8 cellular contexts compared by ENCODE assay signal in genomic region chr4:155675709-155676429, GRCh38. TPM values are rescaled to one million over a fixed set of nuclear protein-coding genes. Genes with fewer than 3 reads are reported as not detected.
DNase-seq lines count a peak whose midpoint lies in the region; ATAC-seq and TF ChIP-seq lines count a peak whose summit lies in the region.

No MANE protein-coding gene starts in this region.

- no peak overlapping the region for H3K14ac ChIP-seq in mesenchymal stem cell (ENCODE audit: low read length in 2 of 2)

- H3K4me2 ChIP-seq in PC-3 (ENCODE audit: low read length) (0 out of 2 replicates have a peak overlapping the region, but pooled peaks have one; percentile 6), mesenchymal stem cell (ENCODE audit: low read length, poor library complexity, severe bottlenecking) (no peak overlapping the region)

- H2BK120ac ChIP-seq in mesenchymal stem cell (ENCODE audit: low read depth, low read length), result no peak overlapping the region

- CTCF ChIA-PET in PC-3 (lab: Charles Lee), result no interaction called here

- ATAC-seq in HG02642 (IDR thresholded peaks at IDR 0.05; ENCODE audit: poor library complexity, unreplicated experiment) (peak; percentile 90), PC-3 (no peak)

- peak overlapping the region; percentile 23; the same call in 1 of the 2 replicates for H3K27ac ChIP-seq in PC-3 (ENCODE audit: low read length)
- no peak overlapping the region for H3K27ac ChIP-seq in mesenchymal stem cell (ENCODE audit: low read length, poor library complexity, severe bottlenecking)
- H3K27ac ChIP-seq in WERI-Rb-1, result no peak overlapping the region
- H3K27ac ChIP-seq in adrenal gland, result no peak overlapping the region

- H3K36me3 Mint-ChIP-seq in progenitor cell of endocrine pancreas (ENCODE audit: insufficient read depth), result peaks cover 2% of the 10 kb centered on the region

- DNase-seq in GDM1 (lab: John Stamatoyannopoulos, UW) (peak; percentile 65), PC-3 (peak; percentile 46), mesenchymal stem cell (peak; percentile 50), WERI-Rb-1 (no peak), SHP77 (lab: John Stamatoyannopoulos, UW) (no peak), progenitor cell of endocrine pancreas (ENCODE audit: low spot score, unreplicated experiment) (no peak), adrenal gland (no peak)

- 19% methylated on average over 1 of the region's 2 CpGs for WGBS in mesenchymal stem cell
- 12 to 25% (median 22%) methylated on average over 2 of the region's 2 CpGs for WGBS in adrenal gland, 4 donors

- H3K4me3 ChIP-seq in PC-3 (ENCODE audit: low read length) (no peak overlapping the region), mesenchymal stem cell (ENCODE audit: insufficient read depth in 1 of 2, low read depth in 1 of 2, low read length in 2 of 2) (no peak overlapping the region), WERI-Rb-1 (ENCODE audit: low read depth, low read length) (no peak overlapping the region), adrenal gland (no peak overlapping the region)

- H3K23ac ChIP-seq in mesenchymal stem cell (ENCODE audit: low read length in 2 of 2), result no peak overlapping the region

- H3K27me3 ChIP-seq in PC-3 (ENCODE audit: low read length) (no peaks in the 10 kb centered on the region), mesenchymal stem cell (ENCODE audit: control insufficient read depth in 1 of 2, insufficient read depth in 1 of 2, low read length in 2 of 2) (no peaks in the 10 kb centered on the region), WERI-Rb-1 (ENCODE audit: insufficient read depth, low read depth, severe bottlenecking) (no peaks in the 10 kb centered on the region), adrenal gland (no peaks in the 10 kb centered on the region)

- BruUV-seq in PC-3 (replicated peaks; lab: Mats Ljungman, UMichigan), result no TSS peak

- H3K18ac ChIP-seq in mesenchymal stem cell (ENCODE audit: low read depth in 1 of 2, low read length in 2 of 2), result no peak overlapping the region

- H3K4me1 ChIP-seq in PC-3 (ENCODE audit: insufficient read depth, low read length) (peaks cover 48% of the 10 kb centered on the region), mesenchymal stem cell (ENCODE audit: control insufficient read depth, insufficient read depth, low read depth, low read length) (no peaks in the 10 kb centered on the region), adrenal gland (replicated peaks in 1 of 2) (peaks cover 3 to 4% of the 10 kb centered on the region in 2 donors)

- H3F3A ChIP-seq in PC-3 (ENCODE audit: low read length, unreplicated experiment), result no peaks in the 10 kb centered on the region

- H3K9me3 ChIP-seq in PC-3 (ENCODE audit: low read length), result no peaks in the 10 kb centered on the region
- no peaks in the 10 kb centered on the region for H3K9me3 ChIP-seq in mesenchymal stem cell (ENCODE audit: control insufficient read depth, low read length)
- H3K9me3 ChIP-seq in WERI-Rb-1 (ENCODE audit: severe bottlenecking), result no peaks in the 10 kb centered on the region
- no peaks in the 10 kb centered on the region for H3K9me3 ChIP-seq in adrenal gland (replicated peaks in 1 of 3)

- H3K4me1 Mint-ChIP-seq in progenitor cell of endocrine pancreas (ENCODE audit: low read depth), result peaks cover 13% of the 10 kb centered on the region

- H3K27ac Mint-ChIP-seq in progenitor cell of endocrine pancreas, result no peak overlapping the region

- no peak for TF ChIP-seq CTCF in PC-3 (conservative IDR thresholded peaks at IDR 0.05; ENCODE audit: low read depth, low read length)
- TF ChIP-seq CTCF in WERI-Rb-1 (IDR thresholded peaks at IDR 0.05; ENCODE audit: low read depth, low read length), result no peak
- no peak for TF ChIP-seq CTCF in progenitor cell of endocrine pancreas (IDR thresholded peaks at IDR 0.05; ENCODE audit: unreplicated experiment)
- no peak for TF ChIP-seq CTCF in adrenal gland (IDR thresholded peaks at IDR 0.05)

- H3K9ac ChIP-seq in PC-3 (ENCODE audit: low read length) (no peak overlapping the region), mesenchymal stem cell (ENCODE audit: low read length) (no peak overlapping the region)

- H3K4me3 Mint-ChIP-seq in progenitor cell of endocrine pancreas (ENCODE audit: low read depth), result no peak overlapping the region

- H3K9me3 Mint-ChIP-seq in progenitor cell of endocrine pancreas (ENCODE audit: low read depth), result no peaks in the 10 kb centered on the region

- H3K79me1 ChIP-seq in mesenchymal stem cell (replicated peaks; ENCODE audit: low read length, poor library complexity, severe bottlenecking), result peaks cover 2% of the 10 kb centered on the region

- H2BK15ac ChIP-seq in mesenchymal stem cell (ENCODE audit: low read depth, poor library complexity, severe bottlenecking), result no peak overlapping the region

- H3K36me3 ChIP-seq in PC-3 (ENCODE audit: low read depth, low read length) (no peaks in the 10 kb centered on the region), mesenchymal stem cell (ENCODE audit: control insufficient read depth in 1 of 2, insufficient read depth in 2 of 2, low read depth in 1 of 2, low read length in 2 of 2) (no peaks in the 10 kb centered on the region), WERI-Rb-1 (no peaks in the 10 kb centered on the region), adrenal gland (replicated peaks in 1 of 2) (no peaks in the 10 kb centered on the region)

- H3K9me2 ChIP-seq in PC-3 (replicated peaks; ENCODE audit: low read length), result no peaks in the 10 kb centered on the region

- POLR2A ChIA-PET in PC-3 (lab: Charles Lee; ENCODE audit: unreplicated experiment), result no interaction called here

- no peak overlapping the region for H4K8ac ChIP-seq in mesenchymal stem cell (ENCODE audit: low read length)

- H2AFZ ChIP-seq in PC-3 (ENCODE audit: low read length) (no peak overlapping the region), mesenchymal stem cell (ENCODE audit: low read depth, low read length) (no peak overlapping the region)

- H4K91ac ChIP-seq in mesenchymal stem cell (ENCODE audit: low read length), result no peak overlapping the region

- H2BK5ac ChIP-seq in mesenchymal stem cell (ENCODE audit: low read depth, low read length, poor library complexity, severe bottlenecking), result no peak overlapping the region

- no peak overlapping the region for H3K4ac ChIP-seq in mesenchymal stem cell (ENCODE audit: low read depth in 1 of 2, low read length in 2 of 2)

- no peak for TF ChIP-seq POLR2A in adrenal gland (IDR thresholded peaks at IDR 0.05)

- no peaks in the 10 kb centered on the region for H4K20me1 ChIP-seq in PC-3 (ENCODE audit: low read length)

- H2AK5ac ChIP-seq in mesenchymal stem cell (ENCODE audit: low read length, severe bottlenecking), result no peak overlapping the region

- intact Hi-C loops in PC-3 (cut with micrococcal nuclease) (loop anchor here (2.0 to 5.0 kb wide), 3 partner anchors 101 to 233 kb away; no protein-coding TSS in a partner anchor), adrenal gland (cut with DNase I) (no loop called here)

- H3K79me2 ChIP-seq in PC-3 (ENCODE audit: low read length), result peaks cover 58% of the 10 kb centered on the region

- H2BK12ac ChIP-seq in mesenchymal stem cell (ENCODE audit: low read length in 2 of 2), result no peak overlapping the region

- H3K27me3 Mint-ChIP-seq in progenitor cell of endocrine pancreas, result no peaks in the 10 kb centered on the region

RNA-seq across cellular contexts. Expression of gene GUCY1A1, which starts 9.2 kb away (rescaled TPM):
- 9.2 and 9.3 TPM in 2 replicates for total RNA-seq in PC-3 (2014; rRNA removed)
- polyA plus RNA-seq in mesenchymal stem cell (2013, experiment 1 of 2), result 3.6 TPM
- polyA plus RNA-seq in mesenchymal stem cell (2013, experiment 2 of 2), result 2.6 TPM
- total RNA-seq in progenitor cell of endocrine pancreas, result 4.0 and 4.7 TPM in 2 replicates
- total RNA-seq in adrenal gland, result 10 to 100 TPM in 4 of 8 donors, 1 to 10 TPM in 4; 4.9 to 17.1 (median 11.5) TPM
- 10 to 100 TPM in 1 of 3 donors, 1 to 10 TPM in 2; 2.3 to 10.8 (median 3.8) TPM for polyA plus RNA-seq in adrenal gland

Comparison
In these comparisons a context has a peak if more than half of its experiments do, and no peak if none do; other contexts are left out.
1. DNase-seq: peak in GDM1 (single experiment), PC-3 (single experiment) and mesenchymal stem cell (single experiment); none in WERI-Rb-1 (single experiment), SHP77 (0 of 2), progenitor cell of endocrine pancreas (single experiment) and adrenal gland (0 of 7).